8 cellular contexts compared by ENCODE assay signal in genomic region chr19:4730740-4731171, GRCh38. TPM values are rescaled to one million over a fixed set of nuclear protein-coding genes. Genes with fewer than 3 reads are reported as not detected.
DNase-seq lines count a peak whose midpoint lies in the region; ATAC-seq and TF ChIP-seq lines count a peak whose summit lies in the region.

No MANE protein-coding gene starts in this region.

- no peaks in the 10 kb centered on the region for H3K36me3 ChIP-seq in DND-41 (ENCODE audit: insufficient read depth, low read length)
- H3K36me3 ChIP-seq in cardiac muscle cell, result no peaks in the 10 kb centered on the region

- ATAC-seq in DND-41 (ENCODE audit: insufficient read depth, low read depth) (peak; percentile 68; the same call in 2 of the 3 replicates), GM21529 (IDR thresholded peaks at IDR 0.05; ENCODE audit: unreplicated experiment) (no peak)

- no peaks in the 10 kb centered on the region for H3K79me2 ChIP-seq in DND-41 (ENCODE audit: insufficient read depth, low read length)

- no peaks in the 10 kb centered on the region for H4K20me1 ChIP-seq in DND-41 (ENCODE audit: insufficient read depth, low read length)

- peak; percentile 60 for DNase-seq in DND-41
- peak; percentile 73 for DNase-seq in NAMALWA (ENCODE audit: low spot score)
- DNase-seq in activated T-helper 1 cell treated with Interleukin-2 at 50 U/mL for 16 hours (ENCODE audit: low read depth), result peak; percentile 39
- no peak for DNase-seq in cardiac muscle cell (ENCODE audit: low read depth in 1 of 2, low spot score in 1 of 2)
- peak; percentile 50 to 66 for DNase-seq in stimulated activated CD4-positive, alpha-beta T cell treated with anti-CD3 and anti-CD28 coated beads, Interleukin-4, amount 100 ng/mL, for 48 hours (ENCODE audit: low read depth in 2 of 2)
- DNase-seq in NCI-H2171 (lab: John Stamatoyannopoulos, UW), result no peak
- DNase-seq in coronary artery (ENCODE audit: low spot score), result no peak

- H2AFZ ChIP-seq in DND-41 (ENCODE audit: low read depth, low read length), result no peak overlapping the region

- no peak overlapping the region for H3K9ac ChIP-seq in DND-41 (ENCODE audit: low read depth, low read length)

- H3K27me3 ChIP-seq in DND-41 (ENCODE audit: insufficient read depth, low read length, poor library complexity) (no peaks in the 10 kb centered on the region), cardiac muscle cell (no peaks in the 10 kb centered on the region)

- TF ChIP-seq CTCF in DND-41 (IDR thresholded peaks at IDR 0.05; ENCODE audit: borderline replicate concordance, extremely low read depth, low read length, poor library complexity, severe bottlenecking) (peak; percentile 72), cardiac muscle cell (IDR thresholded peaks at IDR 0.05; ENCODE audit: low read depth, low read length) (peak; percentile 39), coronary artery (IDR thresholded peaks at IDR 0.05) (no peak)

- H3K4me1 ChIP-seq in DND-41 (ENCODE audit: insufficient read depth, low read length) (peaks cover 4% of the 10 kb centered on the region), cardiac muscle cell (ENCODE audit: low read depth) (no peaks in the 10 kb centered on the region)

- no peak overlapping the region for H3K4me3 ChIP-seq in DND-41 (ENCODE audit: low read depth in 1 of 2, low read length in 2 of 2)
- no peak overlapping the region for H3K4me3 ChIP-seq in cardiac muscle cell
- no peak overlapping the region for H3K4me3 ChIP-seq in coronary artery

- no peak overlapping the region for H3K4me2 ChIP-seq in DND-41 (ENCODE audit: insufficient read depth, low read length)

- H3K27ac ChIP-seq in DND-41 (ENCODE audit: low read length), result no peak overlapping the region
- H3K27ac ChIP-seq in cardiac muscle cell, result no peak overlapping the region
- H3K27ac ChIP-seq in coronary artery, result no peak overlapping the region

- H3K9me3 ChIP-seq in DND-41 (ENCODE audit: insufficient read depth, low read length, severe bottlenecking), result no peaks in the 10 kb centered on the region
- H3K9me3 ChIP-seq in cardiac muscle cell (ENCODE audit: low read depth), result no peaks in the 10 kb centered on the region

RNA-seq across cellular contexts. Expression of gene DPP9, which starts 7.1 kb away (rescaled TPM):
- total RNA-seq in cardiac muscle cell, result 47.5 and 50.4 TPM in 2 replicates
- 19.8 and 25.4 TPM in 2 replicates for polyA plus RNA-seq in cardiac muscle cell

Comparison
In these comparisons a context has a peak if more than half of its experiments do, and no peak if none do; other contexts are left out.
1. DNase-seq: peak in DND-41 (single experiment), NAMALWA (single experiment), activated T-helper 1 cell treated with Interleukin-2 at 50 U/mL for 16 hours (single experiment) and stimulated activated CD4-positive, alpha-beta T cell treated with anti-CD3 and anti-CD28 coated beads, Interleukin-4, amount 100 ng/mL, for 48 hours (2 of 2); none in cardiac muscle cell (0 of 2), NCI-H2171 (single experiment) and coronary artery (single experiment).